ENCODE assay signal across 11 cellular contexts in genomic region chr20:33944914-33945313, GRCh38.
"Had no signal": no experiment of that assay in that cellular context is flagged by ENCODE, and none has a peak within 500 bp of the region (broad histone marks: within the 10 kb centered on the region; RNA-seq: fewer than 3 reads in every experiment).

No MANE protein-coding gene starts in this region.

- H3K36me3 ChIP-seq: heart left ventricle, thyroid gland had no signal

- H3K4me1 ChIP-seq: heart left ventricle had no signal

- ATAC-seq: activated T-helper 17 cell treated with anti-CD3 and anti-CD28 coated beads, Interleukin-2, amount 50 U/mL, for 72 hours; heart left ventricle; left colon; sciatic nerve; stimulated activated naive CD8-positive, alpha-beta T cell treated with anti-CD3 and anti-CD28 coated beads, Interleukin-15, amount 100 ng/mL, for 72 hours had no signal

- H3K4me3 ChIP-seq: heart left ventricle, lung, thyroid gland had no signal

- DNase-seq: activated CD4-positive, alpha-beta T cell treated with anti-CD3 and anti-CD28 coated beads, Interleukin-2, amount 50 U/mL, for 1 hour; activated CD8-positive, alpha-beta memory T cell treated with anti-CD3 and anti-CD28 coated beads for 24 hours; activated naive CD4-positive, alpha-beta T cell treated with Interleukin-2 at 50 U/mL for 16 hours; heart left ventricle; left colon; stimulated activated naive CD8-positive, alpha-beta T cell treated with anti-CD3 and anti-CD28 coated beads, Interleukin-15, amount 100 ng/mL, for 72 hours; T-helper 2 cell; thyroid gland had no signal

- H3K9me3 ChIP-seq: thyroid gland had no signal

- H3K27ac ChIP-seq: heart left ventricle, thyroid gland had no signal

- H3K27me3 ChIP-seq: heart left ventricle, thyroid gland had no signal
